19 cellular contexts compared by ENCODE assay signal in the genomic region with DNA sequence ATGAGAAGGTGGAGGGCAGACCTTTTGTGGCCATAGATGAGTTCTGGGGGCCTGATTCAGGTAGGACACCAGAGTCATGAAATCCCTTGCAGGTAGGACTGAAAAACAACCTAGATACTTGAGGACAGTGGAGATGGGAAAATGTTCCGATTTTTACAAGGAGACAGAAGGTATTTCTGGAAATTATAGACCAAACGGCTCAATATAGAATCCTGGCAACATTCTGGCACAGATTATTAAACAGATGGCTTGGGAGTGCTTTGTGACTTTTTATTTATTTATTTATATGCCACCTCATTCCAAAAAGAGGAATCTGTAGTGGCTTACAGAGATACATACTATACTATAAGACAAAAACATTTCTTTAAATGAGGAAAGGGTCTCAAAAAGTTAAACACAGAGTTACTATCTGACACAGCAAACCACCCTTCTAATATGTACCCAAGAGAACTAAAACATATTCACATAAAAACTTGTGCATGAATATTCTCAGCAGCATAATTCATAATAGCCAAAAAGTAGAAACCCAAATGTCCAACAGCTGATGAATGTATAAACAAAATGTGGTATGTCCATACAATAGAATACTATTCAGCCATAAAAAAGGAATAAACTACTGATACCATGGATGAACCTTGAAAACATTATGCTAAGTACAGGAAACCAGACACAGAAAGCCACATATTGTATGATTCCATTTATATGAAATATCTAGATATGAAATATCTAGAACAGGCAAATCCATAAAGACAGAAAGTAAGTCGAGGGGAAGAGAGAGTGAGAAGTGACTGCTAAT.
"Had no signal": no experiment of that assay in that cellular context is flagged by ENCODE, and none has a peak within 500 bp of the region (broad histone marks: within the 10 kb centered on the region; RNA-seq: fewer than 3 reads in every experiment).

No MANE protein-coding gene starts in this region.

- DNase-seq: activated CD4-positive, alpha-beta T cell treated with anti-CD3 and anti-CD28 coated beads for 48 hours; activated CD4-positive, alpha-beta T cell treated with anti-CD3 and anti-CD28 coated beads, Interleukin-2, amount 50 U/mL, for 4 hours; activated gamma-delta T cell; activated naive CD4-positive, alpha-beta T cell treated with anti-CD3 and anti-CD28 coated beads for 36 hours; activated T-cell treated with anti-CD3 and anti-CD28 coated beads for 4 hours; activated T-cell treated with anti-CD3 and anti-CD28 coated beads, Interleukin-2, amount 50 U/mL, for 48 hours; brain microvascular endothelial cell; KG1; NCI-H1048; NCI-H1417; NCI-H2029 treated with DMSO at 0.1 percent for 48 hours; NCI-H2227 treated with DMSO at 0.1 percent for 48 hours; NCI-H510A; NCI-H526 treated with DMSO at 0.1 percent for 48 hours; NCI-H82; SIG-M5; T-helper 1 cell had no signal

- ATAC-seq: activated CD4-positive, CD25-positive, alpha-beta regulatory T cell treated with anti-CD3 and anti-CD28 coated beads, Interleukin-2, amount 50 U/mL, for 24 hours; activated T-helper 17 cell treated with anti-CD3 and anti-CD28 coated beads, Interleukin-2, amount 50 U/mL, for 72 hours had no signal
